10 cellular contexts compared by ENCODE assay signal in genomic region chr1:92399076-92399475, GRCh38.
DNase-seq lines count a peak whose midpoint lies in the region; ATAC-seq and TF ChIP-seq lines count a peak whose summit lies in the region.
"Had no signal": no experiment of that assay in that cellular context is flagged by ENCODE, and none has a peak within 500 bp of the region (broad histone marks: within the 10 kb centered on the region; RNA-seq: fewer than 3 reads in every experiment).

No MANE protein-coding gene starts in this region.

- TF ChIP-seq CTCF in GM10248 (IDR thresholded peaks at IDR 0.05; ENCODE audit: control extremely low read depth, extremely low read depth, low read depth, missing control alignments), result no peak

- peaks cover 4 to 6% of the 10 kb centered on the region in 2 donors for H3K36me3 Mint-ChIP-seq in activated T-cell treated with anti-CD3 and anti-CD28 coated beads, Interleukin-2, amount 50 U/mL, for 72 hours (ENCODE audit: insufficient read depth in 2 of 2)
- no peaks in the 10 kb centered on the region for H3K36me3 Mint-ChIP-seq in activated T-helper 17 cell treated with anti-CD3 and anti-CD28 coated beads, Interleukin-2, amount 50 U/mL, for 72 hours (ENCODE audit: low read depth)

- CTCF ChIA-PET in GM10248 (lab: Yijun Ruan, JAX), result interaction anchor here (1.2 kb wide), 1 partner anchor 11 kb away, joined by 3 read pairs; no protein-coding TSS in a partner anchor

- peaks cover 2 to 6% of the 10 kb centered on the region in 2 donors for H3K9me3 Mint-ChIP-seq in activated T-cell treated with anti-CD3 and anti-CD28 coated beads, Interleukin-2, amount 50 U/mL, for 72 hours
- H3K9me3 Mint-ChIP-seq in activated T-helper 17 cell treated with anti-CD3 and anti-CD28 coated beads, Interleukin-2, amount 50 U/mL, for 72 hours, result peaks cover 2% of the 10 kb centered on the region

- no peak overlapping the region for H3K27ac Mint-ChIP-seq in activated T-cell treated with anti-CD3 and anti-CD28 coated beads, Interleukin-2, amount 50 U/mL, for 72 hours
- H3K27ac Mint-ChIP-seq in activated T-helper 17 cell treated with anti-CD3 and anti-CD28 coated beads, Interleukin-2, amount 50 U/mL, for 72 hours, result no peak overlapping the region

- DNase-seq in GM10248 (ENCODE audit: extremely low spot score) (peak; percentile 42), NOMO-1 (lab: John Stamatoyannopoulos, UW; ENCODE audit: unreplicated experiment in 2 of 2) (peak; percentile 67 to 68), midbrain (lab: John Stamatoyannopoulos, UW) (no peak), NCI-H2081 (lab: John Stamatoyannopoulos, UW) (no peak)
- DNase-seq in activated T-cell treated with anti-CD3 and anti-CD28 coated beads, Interleukin-2, amount 50 U/mL, for 72 hours, result no peak
- DNase-seq: NCI-H1105 treated with DMSO at 0.1 percent for 48 hours had no signal

- no peak overlapping the region for H3K4me3 Mint-ChIP-seq in activated T-cell treated with anti-CD3 and anti-CD28 coated beads, Interleukin-2, amount 50 U/mL, for 72 hours
- no peak overlapping the region for H3K4me3 Mint-ChIP-seq in activated T-helper 17 cell treated with anti-CD3 and anti-CD28 coated beads, Interleukin-2, amount 50 U/mL, for 72 hours
- H3K4me3 Mint-ChIP-seq: central memory CD8-positive, alpha-beta T cell had no signal

- ATAC-seq in GM19397 (IDR thresholded peaks at IDR 0.05; ENCODE audit: unreplicated experiment) (peak; percentile 92), HG02981 (IDR thresholded peaks at IDR 0.05; ENCODE audit: unreplicated experiment) (peak; percentile 95)
- no peak for ATAC-seq in activated T-cell treated with anti-CD3 and anti-CD28 coated beads, Interleukin-2, amount 50 U/mL, for 72 hours (replicated peaks in 1 of 2)
- ATAC-seq in activated T-helper 17 cell treated with anti-CD3 and anti-CD28 coated beads, Interleukin-2, amount 50 U/mL, for 72 hours (replicated peaks), result no peak

- H3K4me1 Mint-ChIP-seq in activated T-cell treated with anti-CD3 and anti-CD28 coated beads, Interleukin-2, amount 50 U/mL, for 72 hours (ENCODE audit: low read depth), result no peaks in the 10 kb centered on the region
- H3K4me1 Mint-ChIP-seq in activated T-helper 17 cell treated with anti-CD3 and anti-CD28 coated beads, Interleukin-2, amount 50 U/mL, for 72 hours, result no peaks in the 10 kb centered on the region
- H3K4me1 Mint-ChIP-seq: central memory CD8-positive, alpha-beta T cell had no signal

- POLR2A ChIA-PET in GM10248 (lab: Yijun Ruan, JAX), result interaction anchor here (0.6 kb wide), 1 partner anchor 10 kb away, joined by 3 read pairs; no protein-coding TSS in a partner anchor

- no peaks in the 10 kb centered on the region for H3K27me3 Mint-ChIP-seq in activated T-cell treated with anti-CD3 and anti-CD28 coated beads, Interleukin-2, amount 50 U/mL, for 72 hours (ENCODE audit: low read depth)
- H3K27me3 Mint-ChIP-seq in activated T-helper 17 cell treated with anti-CD3 and anti-CD28 coated beads, Interleukin-2, amount 50 U/mL, for 72 hours, result no peaks in the 10 kb centered on the region
- H3K27me3 Mint-ChIP-seq: central memory CD8-positive, alpha-beta T cell had no signal

Comparison
In these comparisons a context has a peak if more than half of its experiments do, and no peak if none do; other contexts are left out.
1. DNase-seq: peak in GM10248 (single experiment) and NOMO-1 (2 of 2); none in activated T-cell treated with anti-CD3 and anti-CD28 coated beads, Interleukin-2, amount 50 U/mL, for 72 hours (0 of 2), midbrain (single experiment) and NCI-H2081 (0 of 2).
2. ATAC-seq: peak in GM19397 (single experiment) and HG02981 (single experiment); none in activated T-cell treated with anti-CD3 and anti-CD28 coated beads, Interleukin-2, amount 50 U/mL, for 72 hours (0 of 2) and activated T-helper 17 cell treated with anti-CD3 and anti-CD28 coated beads, Interleukin-2, amount 50 U/mL, for 72 hours (single experiment).